14 cellular contexts compared by ENCODE assay signal in genomic region chr10:58970160-58970915, GRCh38.
DNase-seq lines count a peak whose midpoint lies in the region; ATAC-seq, FAIRE-seq and TF ChIP-seq lines count a peak whose summit lies in the region.
"Had no signal": no experiment of that assay in that cellular context is flagged by ENCODE, and none has a peak within 500 bp of the region (broad histone marks: within the 10 kb centered on the region; RNA-seq: fewer than 3 reads in every experiment).

No MANE protein-coding gene starts in this region.

- H3K27ac Mint-ChIP-seq in neural progenitor cell = peak overlapping the region; percentile 34
- H3K27ac Mint-ChIP-seq: B cell; CD4-positive, alpha-beta T cell had no signal

- H3K4me1 ChIP-seq in SJCRH30 (peaks cover 22% of the 10 kb centered on the region), neural progenitor cell (peaks cover 59% of the 10 kb centered on the region), body of pancreas (peaks cover 15% of the 10 kb centered on the region)

- H4K20me1 ChIP-seq in neural progenitor cell (ENCODE audit: low read depth) = peaks cover 6% of the 10 kb centered on the region

- no peaks in the 10 kb centered on the region for H3K36me3 Mint-ChIP-seq in neural progenitor cell

- H3K4me3 ChIP-seq in SJCRH30 (no peak overlapping the region), neural progenitor cell (no peak overlapping the region), body of pancreas (no peak overlapping the region)

- H3K36me3 ChIP-seq in SJCRH30 (no peaks in the 10 kb centered on the region), neural progenitor cell (no peaks in the 10 kb centered on the region), body of pancreas (replicated peaks in 1 of 2; ENCODE audit: insufficient read depth in 1 of 2, low read depth in 2 of 2) (no peaks in the 10 kb centered on the region)

- H3F3A ChIP-seq in neural progenitor cell (ENCODE audit: low read depth) = peaks cover 25% of the 10 kb centered on the region

- H3K27me3 ChIP-seq in SJCRH30 (no peaks in the 10 kb centered on the region), neural progenitor cell (peaks cover 31% of the 10 kb centered on the region), body of pancreas (no peaks in the 10 kb centered on the region)

- intact Hi-C loops in body of pancreas (cut with DNase I) = no loop called here

- no peak overlapping the region for H3K9ac ChIP-seq in neural progenitor cell

- H3K9me3 Mint-ChIP-seq in neural progenitor cell = peaks cover 2% of the 10 kb centered on the region
- H3K9me3 Mint-ChIP-seq: CD4-positive, alpha-beta T cell had no signal

- H3K27ac ChIP-seq in SJCRH30 (peak overlapping the region; percentile 93), caudate nucleus (ENCODE audit: low read depth, low read length) (peak overlapping the region; percentile 58), neural progenitor cell (no peak overlapping the region), body of pancreas (no peak overlapping the region)

- H3K9me3 ChIP-seq in SJCRH30 (replicated peaks) = 0 out of 2 replicates have a peak, but pooled peaks cover 2% of the 10 kb centered on the region
- H3K9me3 ChIP-seq in neural progenitor cell (ENCODE audit: low read depth) = no peaks in the 10 kb centered on the region
- H3K9me3 ChIP-seq in body of pancreas = no peaks in the 10 kb centered on the region

- FAIRE-seq in urothelium cell line (lab: Jason Lieb, UNC) = peak; percentile 27
- FAIRE-seq: A204.1 had no signal

- 93 to 100% methylated on average over 2 of the region's 2 CpGs for WGBS in body of pancreas, 2 donors

- H3K27me3 Mint-ChIP-seq in neural progenitor cell (ENCODE audit: insufficient read depth, low read depth) = peaks cover 11% of the 10 kb centered on the region

- TF ChIP-seq POLR2A in body of pancreas (IDR thresholded peaks at IDR 0.05) = no peak

- no peak overlapping the region for H2AFZ ChIP-seq in neural progenitor cell (replicated peaks)

- no peak overlapping the region for H3K4me3 Mint-ChIP-seq in neural progenitor cell
- H3K4me3 Mint-ChIP-seq: B cell; CD4-positive, alpha-beta T cell had no signal

- H3K4me1 Mint-ChIP-seq in neural progenitor cell = peaks cover 43% of the 10 kb centered on the region
- H3K4me1 Mint-ChIP-seq: B cell had no signal

- no peak overlapping the region for H3K4me2 ChIP-seq in neural progenitor cell

- no peaks in the 10 kb centered on the region for H3K79me2 ChIP-seq in neural progenitor cell (ENCODE audit: low read depth)

- no peak for TF ChIP-seq CTCF in neural progenitor cell (IDR thresholded peaks at IDR 0.05)
- TF ChIP-seq CTCF in body of pancreas (IDR thresholded peaks at IDR 0.05) = no peak

- DNase-seq in SJCRH30 (peak; percentile 69 to 88), caudate nucleus (lab: John Stamatoyannopoulos, UW) (no peak), neural progenitor cell (ENCODE audit: low spot score) (no peak), urothelium cell line (ENCODE audit: low spot score) (no peak), NCI-H510A (lab: John Stamatoyannopoulos, UW) (no peak), body of pancreas (no peak)
- DNase-seq: C1 segment of cervical spinal cord; Calu3; CD4-positive, alpha-beta T cell; DMS 273 treated with DMSO at 0.1 percent for 48 hours; H7 had no signal

- no peak for ATAC-seq in HG03196 (IDR thresholded peaks at IDR 0.05; ENCODE audit: unreplicated experiment)
- ATAC-seq in body of pancreas = no peak

Comparison
In these comparisons a context has a peak if more than half of its experiments do, and no peak if none do; other contexts are left out.
1. DNase-seq: peak in SJCRH30 (2 of 2); none in caudate nucleus (0 of 61), neural progenitor cell (single experiment), urothelium cell line (single experiment), NCI-H510A (single experiment) and body of pancreas (0 of 4).
2. H3K27ac ChIP-seq: peak in SJCRH30 (single experiment) and caudate nucleus (single experiment); none in neural progenitor cell (single experiment) and body of pancreas (0 of 4).